ENCODE assay signal across 8 cellular contexts in genomic region chr11:77589181-77589520, GRCh38. TPM values are rescaled to one million over a fixed set of nuclear protein-coding genes. Genes with fewer than 3 reads are reported as not detected.
DNase-seq lines count a peak whose midpoint lies in the region; ATAC-seq, FAIRE-seq and TF ChIP-seq lines count a peak whose summit lies in the region.

No MANE protein-coding gene starts in this region.

- no peaks in the 10 kb centered on the region for H3K36me3 ChIP-seq in suprapubic skin

- FAIRE-seq in GM19239 (lab: Jason Lieb, UNC), result peak; percentile 21

- peaks cover 5% of the 10 kb centered on the region for H3K27me3 Mint-ChIP-seq in activated naive CD4-positive, alpha-beta T cell treated with anti-CD3 and anti-CD28 coated beads, Interleukin-2, amount 50 U/mL, for 24 hours
- peaks cover 0 to 9% (median 2%) of the 10 kb centered on the region in 3 donors for H3K27me3 Mint-ChIP-seq in immature natural killer cell (ENCODE audit: low read depth in 3 of 3)

- peaks cover 15% of the 10 kb centered on the region for H3K4me1 ChIP-seq in suprapubic skin

- TF ChIP-seq CTCF in suprapubic skin (IDR thresholded peaks at IDR 0.05), result no peak

- no peak overlapping the region for H3K27ac Mint-ChIP-seq in activated naive CD4-positive, alpha-beta T cell treated with anti-CD3 and anti-CD28 coated beads, Interleukin-2, amount 50 U/mL, for 24 hours
- peak overlapping the region in 4 of 6 donors; percentile 42 to 68 (median 56) for H3K27ac Mint-ChIP-seq in immature natural killer cell

- peak; percentile 14 for ATAC-seq in HG03039 (IDR thresholded peaks at IDR 0.05; ENCODE audit: unreplicated experiment)

- 2% methylated on average over 19 of the region's 19 CpGs for WGBS in suprapubic skin

- peak overlapping the region; percentile 89 for H3K4me3 Mint-ChIP-seq in activated naive CD4-positive, alpha-beta T cell treated with anti-CD3 and anti-CD28 coated beads, Interleukin-2, amount 50 U/mL, for 24 hours
- H3K4me3 Mint-ChIP-seq in immature natural killer cell, result peak overlapping the region; percentile 87 to 88 (median 88)

- no peaks in the 10 kb centered on the region for H3K9me3 Mint-ChIP-seq in activated naive CD4-positive, alpha-beta T cell treated with anti-CD3 and anti-CD28 coated beads, Interleukin-2, amount 50 U/mL, for 24 hours
- H3K9me3 Mint-ChIP-seq in immature natural killer cell, result no peaks in the 10 kb centered on the region

- H3K36me3 Mint-ChIP-seq in activated naive CD4-positive, alpha-beta T cell treated with anti-CD3 and anti-CD28 coated beads, Interleukin-2, amount 50 U/mL, for 24 hours, result no peaks in the 10 kb centered on the region
- no peaks in the 10 kb centered on the region for H3K36me3 Mint-ChIP-seq in immature natural killer cell

- H3K4me3 ChIP-seq in suprapubic skin, result peak overlapping the region; percentile 58

- peaks cover 16% of the 10 kb centered on the region for H3K4me1 Mint-ChIP-seq in activated naive CD4-positive, alpha-beta T cell treated with anti-CD3 and anti-CD28 coated beads, Interleukin-2, amount 50 U/mL, for 24 hours
- peaks cover 19 to 20% of the 10 kb centered on the region in 2 donors for H3K4me1 Mint-ChIP-seq in immature natural killer cell

- DNase-seq in GM19239 (ENCODE audit: insufficient read length, low spot score) (no peak), immature natural killer cell (no peak), suprapubic skin (ENCODE audit: low spot score in 2 of 2) (no peak), NCI-H1105 (lab: John Stamatoyannopoulos, UW) (no peak), putamen (ENCODE audit: low spot score) (no peak), AG08396 (ENCODE audit: low spot score) (no peak)

- no peak for TF ChIP-seq POLR2A in suprapubic skin (IDR thresholded peaks at IDR 0.05)

- no peaks in the 10 kb centered on the region for H3K9me3 ChIP-seq in suprapubic skin

- TF ChIP-seq EP300 in suprapubic skin (IDR thresholded peaks at IDR 0.05), result no peak

- H3K27me3 ChIP-seq in suprapubic skin, result no peaks in the 10 kb centered on the region

- peak overlapping the region; percentile 56 for H3K27ac ChIP-seq in suprapubic skin

RNA-seq across cellular contexts. Expression of gene AQP11, which starts 0.6 kb away (rescaled TPM):
- 1 to 10 TPM in 1 of 3 donors, under 1 TPM in 2; 0.58 to 1.1 (median 0.78) TPM for polyA plus RNA-seq in immature natural killer cell
- total RNA-seq in suprapubic skin, result under 1 TPM in 3 of 4 donors, not detected in 1; 0.55 to 0.76 (median 0.59) TPM

RNA-seq across cellular contexts. Expression of gene CLNS1A, which starts 48.4 kb away (rescaled TPM):
- 100 to 1,000 TPM in 1 of 3 donors, 10 to 100 TPM in 2; 74.7 to 120 (median 82.0) TPM for polyA plus RNA-seq in immature natural killer cell
- total RNA-seq in suprapubic skin, result 10 to 100 TPM; 36.6 to 88.1 (median 69.2) TPM
